Comparison of ENCODE assay signal across 25 cellular contexts in genomic region chr10:28445511-28445910, GRCh38.
"Had no signal": no experiment of that assay in that cellular context is flagged by ENCODE, and none has a peak within 500 bp of the region (broad histone marks: within the 10 kb centered on the region; RNA-seq: fewer than 3 reads in every experiment).

No MANE protein-coding gene starts in this region.

- ATAC-seq: activated CD8-positive, alpha-beta T cell treated with anti-CD3 and anti-CD28 coated beads, Interleukin-2, amount 10 ng/mL, durations not matched to agents 7 days and 5 days; activated naive CD4-positive, alpha-beta T cell treated with anti-CD3 and anti-CD28 coated beads, Interleukin-2, amount 50 U/mL, for 72 hours; esophagus mucosa; left cardiac atrium; mucosa of descending colon had no signal

- H3K27ac Mint-ChIP-seq: activated CD8-positive, alpha-beta T cell treated with anti-CD3 and anti-CD28 coated beads, Interleukin-2, amount 10 ng/mL, durations not matched to agents 7 days and 5 days; activated naive CD4-positive, alpha-beta T cell treated with anti-CD3 and anti-CD28 coated beads, Interleukin-2, amount 50 U/mL, for 72 hours; activated T-helper 1 cell treated with anti-CD3 and anti-CD28 coated beads, Interleukin-12 subunit alpha, Interleukin-12 subunit beta, Interleukin-2, Interleukin-4 antibody, amounts not matched to agents 30 ng/mL and 10 ng/mL and 1 ng/mL, durations not matched to agents 14 hours and 24 hours and 36 hours; memory B cell; naive B cell; stimulated activated naive CD8-positive, alpha-beta T cell treated with anti-CD3 and anti-CD28 coated beads, Interleukin-15, Interleukin-2, amounts not matched to agents 100 ng/mL and 50 ng/mL, for 24 hours had no signal

- H3K36me3 Mint-ChIP-seq: activated naive CD4-positive, alpha-beta T cell treated with anti-CD3 and anti-CD28 coated beads, Interleukin-2, amount 50 U/mL, for 72 hours; memory B cell; naive B cell had no signal

- H3K4me2 ChIP-seq: hepatocyte had no signal

- H3K4me1 ChIP-seq: ascending aorta, right atrium auricular region, tibial nerve, uterus had no signal

- H3K9me3 ChIP-seq: ascending aorta, mucosa of descending colon, right atrium auricular region, tibial nerve, uterus had no signal

- H3K27me3 ChIP-seq: ascending aorta, brain microvascular endothelial cell, hepatocyte, right atrium auricular region, tibial nerve, uterus had no signal

- H2AFZ ChIP-seq: hepatocyte had no signal

- DNase-seq: activated CD4-positive, alpha-beta T cell treated with anti-CD3 and anti-CD28 coated beads for 1 hour; activated CD4-positive, alpha-beta T cell treated with anti-CD3 and anti-CD28 coated beads, Interleukin-2, amount 50 U/mL, for 1 hour; activated CD8-positive, alpha-beta T cell treated with anti-CD3 and anti-CD28 coated beads, Interleukin-2, amount 10 ng/mL, durations not matched to agents 7 days and 5 days; activated gamma-delta T cell treated with Interleukin-2 at 50 U/mL for 16 hours; brain microvascular endothelial cell; central memory CD4-positive, alpha-beta T cell; effector memory CD4-positive, alpha-beta T cell; glutamatergic neuron; left cardiac atrium; mucosa of descending colon; naive B cell; stimulated activated CD4-positive, alpha-beta T cell treated with anti-CD3 and anti-CD28 coated beads, Interleukin-12 subunit alpha, Interleukin-12 subunit beta, amount 100 ng/mL, for 4 hours; stimulated activated CD4-positive, alpha-beta T cell treated with anti-CD3 and anti-CD28 coated beads, Interleukin-1b, Interleukin-23, amount 100 ng/mL, for 48 hours; T-helper 1 cell; uterus; WERI-Rb-1 had no signal

- H3K27ac ChIP-seq: ascending aorta, brain microvascular endothelial cell, hepatocyte, right atrium auricular region, tibial nerve, uterus, WERI-Rb-1 had no signal

- H3K9me3 Mint-ChIP-seq: activated naive CD4-positive, alpha-beta T cell treated with anti-CD3 and anti-CD28 coated beads, Interleukin-2, amount 50 U/mL, for 72 hours; activated T-helper 1 cell treated with anti-CD3 and anti-CD28 coated beads, Interleukin-12 subunit alpha, Interleukin-12 subunit beta, Interleukin-2, Interleukin-4 antibody, amounts not matched to agents 30 ng/mL and 10 ng/mL and 1 ng/mL, durations not matched to agents 14 hours and 24 hours and 36 hours; memory B cell; naive B cell; stimulated activated naive CD8-positive, alpha-beta T cell treated with anti-CD3 and anti-CD28 coated beads, Interleukin-15, Interleukin-2, amounts not matched to agents 100 ng/mL and 50 ng/mL, for 24 hours had no signal

- H3K36me3 ChIP-seq: ascending aorta, brain microvascular endothelial cell, right atrium auricular region, tibial nerve, uterus, WERI-Rb-1 had no signal

- H3K4me3 Mint-ChIP-seq: activated CD8-positive, alpha-beta T cell treated with anti-CD3 and anti-CD28 coated beads, Interleukin-2, amount 10 ng/mL, durations not matched to agents 7 days and 5 days; activated T-helper 1 cell treated with anti-CD3 and anti-CD28 coated beads, Interleukin-12 subunit alpha, Interleukin-12 subunit beta, Interleukin-2, Interleukin-4 antibody, amounts not matched to agents 30 ng/mL and 10 ng/mL and 1 ng/mL, durations not matched to agents 14 hours and 24 hours and 36 hours; memory B cell; stimulated activated naive CD8-positive, alpha-beta T cell treated with anti-CD3 and anti-CD28 coated beads, Interleukin-15, Interleukin-2, amounts not matched to agents 100 ng/mL and 50 ng/mL, for 24 hours had no signal

- H3K4me3 ChIP-seq: ascending aorta, hepatocyte, mucosa of descending colon, right atrium auricular region, tibial nerve, uterus had no signal

- H3K79me2 ChIP-seq: hepatocyte had no signal

- H3K4me1 Mint-ChIP-seq: memory B cell, naive B cell had no signal
